Comparison of ENCODE assay signal across 8 cellular contexts in the genomic region with DNA sequence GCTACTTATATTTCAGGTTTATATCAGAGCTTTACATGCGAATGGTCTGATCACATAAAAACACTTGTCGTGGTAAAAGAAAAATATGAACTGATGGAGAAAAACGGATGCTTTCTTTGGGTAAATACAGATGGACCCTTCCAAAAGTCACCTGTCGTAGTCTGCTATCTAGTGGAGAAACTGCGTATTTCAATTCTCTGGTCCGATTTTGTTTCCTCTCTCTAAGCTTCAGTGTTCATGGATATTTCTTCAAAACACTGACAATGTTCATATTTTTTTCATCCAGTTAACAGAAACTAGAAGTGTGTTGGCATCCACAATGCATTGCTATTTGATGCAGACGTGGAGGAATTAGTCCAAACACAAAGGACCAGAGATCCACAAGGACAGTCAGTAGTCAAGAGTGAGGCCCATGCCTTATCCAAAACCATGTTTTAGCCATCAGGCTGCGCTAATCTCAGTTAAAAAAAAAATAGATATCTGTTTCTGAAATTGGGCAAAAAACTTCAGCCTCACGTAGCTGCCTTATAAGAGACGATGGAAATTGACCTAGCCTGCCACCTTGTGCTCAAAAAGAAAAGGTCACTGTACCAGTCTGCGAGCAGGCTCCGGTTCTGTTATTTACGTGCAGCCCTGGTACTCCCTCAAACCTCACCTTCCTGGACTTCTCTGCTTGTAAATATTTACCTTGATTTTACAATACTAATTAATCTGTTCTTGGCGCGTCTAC. TPM values are rescaled to one million over a fixed set of nuclear protein-coding genes. Genes with fewer than 3 reads are reported as not detected.
DNase-seq lines count a peak whose midpoint lies in the region; ATAC-seq and TF ChIP-seq lines count a peak whose summit lies in the region.

No MANE protein-coding gene starts in this region.

- H3K4me1 ChIP-seq in ES-I3 (ENCODE audit: insufficient read depth, low read length) (peaks cover 10% of the 10 kb centered on the region), RWPE2 (ENCODE audit: insufficient read depth, poor library complexity, severe bottlenecking) (peaks cover 7% of the 10 kb centered on the region), skeletal muscle satellite cell (ENCODE audit: control insufficient read depth, insufficient read depth, low read length) (peaks cover 15% of the 10 kb centered on the region)

- H3K4me3 ChIP-seq in RWPE2 (ENCODE audit: severe bottlenecking) (no peak overlapping the region), skeletal muscle satellite cell (ENCODE audit: low read length) (peak overlapping the region; percentile 57)

- no peaks in the 10 kb centered on the region for H3K36me3 ChIP-seq in ES-I3 (ENCODE audit: insufficient read depth, low read length)
- H3K36me3 ChIP-seq in RWPE2 (ENCODE audit: low read depth) = no peaks in the 10 kb centered on the region
- no peaks in the 10 kb centered on the region for H3K36me3 ChIP-seq in skeletal muscle satellite cell (ENCODE audit: insufficient read depth, low read length)

- no peak overlapping the region for H3K27ac ChIP-seq in RWPE2 (ENCODE audit: poor library complexity, severe bottlenecking)

- no peaks in the 10 kb centered on the region for H3K9me3 ChIP-seq in ES-I3 (ENCODE audit: control insufficient read depth, insufficient read depth, low read length)
- H3K9me3 ChIP-seq in RWPE2 (ENCODE audit: severe bottlenecking) = no peaks in the 10 kb centered on the region
- no peaks in the 10 kb centered on the region for H3K9me3 ChIP-seq in skeletal muscle satellite cell (replicated peaks; ENCODE audit: low read length)

- peak overlapping the region; percentile 61 to 75 (median 62) for H3K4me3 Mint-ChIP-seq in brain

- H3K4me2 ChIP-seq in skeletal muscle satellite cell (ENCODE audit: low read length) = peak overlapping the region; percentile 81

- DNase-seq in KBM-7 (peak; percentile 75), RWPE2 (ENCODE audit: low spot score) (no peak), iPS-NIHi11 (ENCODE audit: low spot score) (peak; percentile 60)

- H3K27ac Mint-ChIP-seq in brain = peak overlapping the region in 1 of 5 experiments; percentile 9

- TF ChIP-seq CTCF in RWPE2 (IDR thresholded peaks at IDR 0.05; ENCODE audit: poor library complexity, severe bottlenecking) (peak; percentile 83), brain (conservative IDR thresholded peaks at IDR 0.05) (peak; percentile 87 to 89)

- in situ Hi-C loops in KBM-7 (cut with MboI; ENCODE audit: low pct_unique_long_range_greater_than_20kb, low sequenced_read_pairs) = loop anchor here (25.0 kb wide), 3 partner anchors 161 to 586 kb away; no protein-coding TSS in a partner anchor

- H3K9me3 Mint-ChIP-seq in brain = no peaks in the 10 kb centered on the region

- H3K36me3 Mint-ChIP-seq in brain = no peaks in the 10 kb centered on the region

- no peaks in the 10 kb centered on the region for H3K27me3 Mint-ChIP-seq in brain

- peak; percentile 78 for ATAC-seq in GM21526 (IDR thresholded peaks at IDR 0.05; ENCODE audit: low FRiP score, unreplicated experiment)
- peak; percentile 87 for ATAC-seq in RWPE2 (ENCODE audit: low read depth)
- ATAC-seq in GM21825 (IDR thresholded peaks at IDR 0.05; ENCODE audit: unreplicated experiment) = no peak

- H3K4me1 Mint-ChIP-seq in brain = peaks cover 13% of the 10 kb centered on the region

- peak overlapping the region; percentile 27; the same call in 1 of the 2 replicates for H3K9ac ChIP-seq in ES-I3 (ENCODE audit: low read depth, low read length)
- H3K9ac ChIP-seq in skeletal muscle satellite cell (ENCODE audit: low read depth, low read length) = peak overlapping the region; percentile 51

- no peaks in the 10 kb centered on the region for H3K27me3 ChIP-seq in RWPE2 (ENCODE audit: insufficient read depth, poor library complexity, severe bottlenecking)
- no peaks in the 10 kb centered on the region for H3K27me3 ChIP-seq in skeletal muscle satellite cell (ENCODE audit: control insufficient read depth, insufficient read depth, low read length)

RNA-seq across cellular contexts. Expression of gene MEPE, which starts 16.0 kb away (rescaled TPM):
- polyA plus RNA-seq in brain (ENCODE audit: insufficient read depth, low read depth, low replicate concordance) = not detected
- under 0.01 TPM in 1 of 2 replicates, not detected in the other for total RNA-seq in skeletal muscle satellite cell (2012; rRNA removed)

RNA-seq across cellular contexts. Expression of gene IBSP, which starts 49.4 kb away (rescaled TPM):
- not detected for polyA plus RNA-seq in brain (ENCODE audit: insufficient read depth, low read depth, low replicate concordance)
- total RNA-seq in skeletal muscle satellite cell (2012; rRNA removed) = not detected in 2 replicates
